In genomic region chr21:45982256-45982757, GRCh38 we compare ENCODE assay signal across 10 cellular contexts. TPM values are rescaled to one million over a fixed set of nuclear protein-coding genes. Genes with fewer than 3 reads are reported as not detected.
DNase-seq lines count a peak whose midpoint lies in the region; ATAC-seq and TF ChIP-seq lines count a peak whose summit lies in the region.
"Had no signal": no experiment of that assay in that cellular context is flagged by ENCODE, and none has a peak within 500 bp of the region (broad histone marks: within the 10 kb centered on the region; RNA-seq: fewer than 3 reads in every experiment).

No MANE protein-coding gene starts in this region.

- H3K27ac Mint-ChIP-seq in stimulated activated naive CD8-positive, alpha-beta T cell treated with anti-CD3 and anti-CD28 coated beads, Interleukin-15, Interleukin-2, amounts not matched to agents 100 ng/mL and 50 ng/mL, for 24 hours, result no peak overlapping the region
- no peak overlapping the region for H3K27ac Mint-ChIP-seq in mesothelial cell of epicardium

- no peaks in the 10 kb centered on the region for H3K9me3 ChIP-seq in ectodermal cell (ENCODE audit: control insufficient read depth, low read length)

- H3K27me3 Mint-ChIP-seq in stimulated activated naive CD8-positive, alpha-beta T cell treated with anti-CD3 and anti-CD28 coated beads, Interleukin-15, Interleukin-2, amounts not matched to agents 100 ng/mL and 50 ng/mL, for 24 hours, result peaks cover 4% of the 10 kb centered on the region
- H3K27me3 Mint-ChIP-seq in mesothelial cell of epicardium (ENCODE audit: low read depth), result peaks cover 30% of the 10 kb centered on the region

- H3K4me1 ChIP-seq in ectodermal cell (ENCODE audit: control insufficient read depth, insufficient read depth, low read length), result peaks cover 7% of the 10 kb centered on the region

- no peaks in the 10 kb centered on the region for H3K36me3 ChIP-seq in ectodermal cell (ENCODE audit: control insufficient read depth, insufficient read depth, low read length)

- peaks cover 41% of the 10 kb centered on the region for H3K27me3 ChIP-seq in ectodermal cell (ENCODE audit: control insufficient read depth, insufficient read depth, low read length, poor library complexity, severe bottlenecking)

- H3K4me1 Mint-ChIP-seq in stimulated activated naive CD8-positive, alpha-beta T cell treated with anti-CD3 and anti-CD28 coated beads, Interleukin-15, Interleukin-2, amounts not matched to agents 100 ng/mL and 50 ng/mL, for 24 hours (ENCODE audit: low read depth), result peaks cover 14% of the 10 kb centered on the region
- peaks cover 14% of the 10 kb centered on the region for H3K4me1 Mint-ChIP-seq in mesothelial cell of epicardium

- TF ChIP-seq CTCF in mesothelial cell of epicardium (IDR thresholded peaks at IDR 0.05; ENCODE audit: unreplicated experiment), result no peak

- H3K36me3 Mint-ChIP-seq in stimulated activated naive CD8-positive, alpha-beta T cell treated with anti-CD3 and anti-CD28 coated beads, Interleukin-15, Interleukin-2, amounts not matched to agents 100 ng/mL and 50 ng/mL, for 24 hours (ENCODE audit: low read depth), result peaks cover 5% of the 10 kb centered on the region
- H3K36me3 Mint-ChIP-seq in mesothelial cell of epicardium, result peaks cover 11% of the 10 kb centered on the region

- no peaks in the 10 kb centered on the region for H3K9me3 Mint-ChIP-seq in stimulated activated naive CD8-positive, alpha-beta T cell treated with anti-CD3 and anti-CD28 coated beads, Interleukin-15, Interleukin-2, amounts not matched to agents 100 ng/mL and 50 ng/mL, for 24 hours
- no peaks in the 10 kb centered on the region for H3K9me3 Mint-ChIP-seq in mesothelial cell of epicardium

- DNase-seq in stimulated activated naive CD8-positive, alpha-beta T cell treated with anti-CD3 and anti-CD28 coated beads, Interleukin-15, Interleukin-2, amounts not matched to agents 100 U/mL and 50 U/mL, for 24 hours, result no peak
- DNase-seq in mesothelial cell of epicardium (ENCODE audit: low spot score in 2 of 2, unreplicated experiment in 2 of 2), result peak; percentile 19 to 49
- no peak for DNase-seq in NCI-H146 (lab: John Stamatoyannopoulos, UW)
- no peak for DNase-seq in HT-29 (ENCODE audit: low spot score)
- no peak for DNase-seq in hepatic stellate cell (ENCODE audit: low spot score)
- DNase-seq: NCI-H187 had no signal

- WGBS in ectodermal cell, 2 experiments, result 5 to 6% methylated on average over 32 of the region's 32 CpGs

- H3K4me3 Mint-ChIP-seq in stimulated activated naive CD8-positive, alpha-beta T cell treated with anti-CD3 and anti-CD28 coated beads, Interleukin-15, Interleukin-2, amounts not matched to agents 100 ng/mL and 50 ng/mL, for 24 hours, result peak overlapping the region; percentile 55
- peak overlapping the region; percentile 72 for H3K4me3 Mint-ChIP-seq in mesothelial cell of epicardium

- H3K4me3 ChIP-seq in ectodermal cell (ENCODE audit: insufficient read depth, low read depth, low read length), result peak overlapping the region; percentile 40

- H3K27ac ChIP-seq in ectodermal cell (ENCODE audit: insufficient read depth, low read depth, low read length, poor library complexity, severe bottlenecking), result no peak overlapping the region
- H3K27ac ChIP-seq: epithelial cell of prostate had no signal

- ATAC-seq in stimulated activated naive CD8-positive, alpha-beta T cell treated with anti-CD3 and anti-CD28 coated beads, Interleukin-15, Interleukin-2, amounts not matched to agents 100 U/mL and 50 U/mL, for 24 hours, result no peak
- no peak for ATAC-seq in GM21619 (IDR thresholded peaks at IDR 0.05; ENCODE audit: unreplicated experiment)

RNA-seq across cellular contexts. Expression of gene COL6A1, which starts 0.7 kb away (rescaled TPM):
- polyA plus RNA-seq in ectodermal cell (2013, experiment 1 of 4), result 44.3 TPM
- 41.3 TPM for polyA plus RNA-seq in ectodermal cell (2013, experiment 2 of 4)
- polyA plus RNA-seq in ectodermal cell (2013, experiment 3 of 4), result 51.1 TPM
- 52.0 TPM for polyA plus RNA-seq in ectodermal cell (2013, experiment 4 of 4)
- total RNA-seq in mesothelial cell of epicardium, result 539 to 636 TPM (median 611 TPM) in 3 replicates
- 1.1 and 4.4 TPM in 2 replicates for total RNA-seq in HT-29 (2014; rRNA removed; shearing (Covaris generic))

Comparison
In these comparisons a context has a peak if more than half of its experiments do, and no peak if none do; other contexts are left out.
1. DNase-seq: peak in mesothelial cell of epicardium (2 of 2); none in stimulated activated naive CD8-positive, alpha-beta T cell treated with anti-CD3 and anti-CD28 coated beads, Interleukin-15, Interleukin-2, amounts not matched to agents 100 U/mL and 50 U/mL, for 24 hours (single experiment), NCI-H146 (single experiment), HT-29 (single experiment) and hepatic stellate cell (single experiment).
2. RNA of gene COL6A1, which starts 0.7 kb away (total RNA-seq): 539 to 636 TPM in mesothelial cell of epicardium; 1.1 to 4.4 TPM in HT-29; every median in the first group is over 10 times any median in the second.